ENCODE assay signal across 11 cellular contexts in the genomic region with DNA sequence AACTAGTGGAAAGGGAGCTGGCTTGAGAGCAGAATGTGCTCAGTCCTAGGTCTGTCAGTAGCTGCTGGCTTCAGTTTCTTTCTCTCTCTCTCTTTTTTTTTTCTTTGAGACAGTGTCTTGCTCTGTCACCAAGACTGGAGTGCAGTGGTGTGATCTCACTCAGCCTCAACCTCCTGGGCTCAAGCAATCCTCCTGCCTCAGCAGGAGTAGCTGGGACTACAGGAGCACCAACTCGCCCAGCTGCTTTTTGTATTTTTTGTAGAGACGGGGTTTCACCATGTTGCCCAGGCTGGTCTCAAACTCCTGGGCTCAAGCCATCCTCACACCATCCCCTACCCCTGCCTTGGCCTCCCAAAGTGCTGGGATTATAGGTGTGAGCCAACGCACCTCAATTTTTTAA. TPM values are rescaled to one million over a fixed set of nuclear protein-coding genes. Genes with fewer than 3 reads are reported as not detected.
DNase-seq lines count a peak whose midpoint lies in the region; ATAC-seq and TF ChIP-seq lines count a peak whose summit lies in the region.
"Not testable (repeated sequence)": the region's sequence is repeated elsewhere in the genome, so short reads cannot be mapped to it uniquely, and the experiment has no call there.
"Had no signal": no experiment of that assay in that cellular context is flagged by ENCODE, and none has a peak within 500 bp of the region (broad histone marks: within the 10 kb centered on the region; RNA-seq: fewer than 3 reads in every experiment).

No MANE protein-coding gene starts in this region.

- not testable (repeated sequence) for H3K9me3 Mint-ChIP-seq in IgD-negative memory B cell; brain; natural killer cell; osteocyte (ENCODE audit: unreplicated experiment); type B pancreatic cell

- not testable (repeated sequence) for H3K27ac ChIP-seq in fibroblast of lung (ENCODE audit: insufficient read depth, low read length); hepatocyte

- H3K4me1 Mint-ChIP-seq in IgD-negative memory B cell, result peaks cover 9 to 12% (median 10%) of the 10 kb centered on the region in 3 donors
- H3K4me1 Mint-ChIP-seq in brain, result peaks cover 31% of the 10 kb centered on the region
- peaks cover 10 to 25% of the 10 kb centered on the region in 2 donors for H3K4me1 Mint-ChIP-seq in natural killer cell
- H3K4me1 Mint-ChIP-seq in osteocyte (ENCODE audit: unreplicated experiment), result peaks cover 46% of the 10 kb centered on the region
- peaks cover 12% of the 10 kb centered on the region for H3K4me1 Mint-ChIP-seq in type B pancreatic cell (ENCODE audit: unreplicated experiment)

- H3K79me2 ChIP-seq in fibroblast of lung (ENCODE audit: control insufficient read depth, insufficient read depth, low read length); hepatocyte: not testable (repeated sequence)

- not testable (repeated sequence) for H3K36me3 Mint-ChIP-seq in IgD-negative memory B cell, brain, natural killer cell, type B pancreatic cell
- H3K36me3 Mint-ChIP-seq in osteocyte (ENCODE audit: unreplicated experiment), result peaks cover 31% of the 10 kb centered on the region

- H3K36me3 ChIP-seq in BE2C, result peaks cover 33% of the 10 kb centered on the region
- peaks cover 26% of the 10 kb centered on the region for H3K36me3 ChIP-seq in fibroblast of lung (ENCODE audit: control insufficient read depth, insufficient read depth, low read length)
- not testable (repeated sequence) for H3K36me3 ChIP-seq in hepatocyte (replicated peaks; ENCODE audit: insufficient read depth, low read depth)

- WGBS in hepatocyte (ENCODE audit: low lambda C conversion rate, missing lambda C conversion rate), result 90% methylated on average over 3 of the region's 3 CpGs

- H2AFZ ChIP-seq in fibroblast of lung (ENCODE audit: low read length); hepatocyte: not testable (repeated sequence)

- H3K9ac ChIP-seq in fibroblast of lung (ENCODE audit: insufficient read depth, low read length), result not testable (repeated sequence)

- H4K20me1 ChIP-seq in fibroblast of lung (ENCODE audit: control insufficient read depth, extremely low read depth, insufficient read depth, low read length); hepatocyte (ENCODE audit: insufficient read depth, poor library complexity, severe bottlenecking): not testable (repeated sequence)

- H3K27ac Mint-ChIP-seq in IgD-negative memory B cell (peak overlapping the region in 2 of 3 donors; percentile 14 to 62), brain (peak overlapping the region; percentile 49 to 91 (median 84)), type B pancreatic cell (peak overlapping the region; percentile 16)
- H3K27ac Mint-ChIP-seq in natural killer cell; osteocyte (ENCODE audit: unreplicated experiment): not testable (repeated sequence)

- not testable (repeated sequence) for TF ChIP-seq CTCF in BE2C (IDR thresholded peaks at IDR 0.05; ENCODE audit: low read depth, low read length); brain (conservative IDR thresholded peaks at IDR 0.05); fibroblast of lung (conservative IDR thresholded peaks at IDR 0.05 in 1 of 2, IDR thresholded peaks at IDR 0.05 in 1 of 2; ENCODE audit: low read depth in 1 of 2, low read length in 2 of 2); hepatocyte (IDR thresholded peaks at IDR 0.05; ENCODE audit: poor library complexity); natural killer cell (IDR thresholded peaks at IDR 0.05); osteocyte (IDR thresholded peaks at IDR 0.05); type B pancreatic cell (conservative IDR thresholded peaks at IDR 0.05)

- H3K27me3 ChIP-seq in BE2C; fibroblast of lung (ENCODE audit: control insufficient read depth, insufficient read depth, low read length); hepatocyte: not testable (repeated sequence)

- H3K9me2 ChIP-seq in hepatocyte (replicated peaks; ENCODE audit: insufficient read depth), result not testable (repeated sequence)

- DNase-seq in BE2C; fibroblast of lung (ENCODE audit: low read depth in 2 of 2); hepatocyte (ENCODE audit: low spot score); natural killer cell; osteocyte (ENCODE audit: extremely low spot score, unreplicated experiment); type B pancreatic cell (ENCODE audit: extremely low spot score, unreplicated experiment): not testable (repeated sequence)

- intact Hi-C loops in natural killer cell (cut with micrococcal nuclease), result not testable (repeated sequence)

- ATAC-seq in natural killer cell, result not testable (repeated sequence)

- not testable (repeated sequence) for H3K9me3 ChIP-seq in BE2C; fibroblast of lung (ENCODE audit: control insufficient read depth, insufficient read depth, low read depth, low read length); hepatocyte (ENCODE audit: low read depth)

- H3K4me3 ChIP-seq in BE2C (ENCODE audit: low read depth, low read length) (peak overlapping the region; percentile 41), fibroblast of lung (replicated peaks in 1 of 4; ENCODE audit: control extremely low read depth in 1 of 4, insufficient read depth in 1 of 4, low read depth in 3 of 4, low read length in 4 of 4) (peak overlapping the region in 1 of 4 experiments; percentile 100)
- H3K4me3 ChIP-seq in hepatocyte, result not testable (repeated sequence)

- peaks cover 34% of the 10 kb centered on the region for H3K4me1 ChIP-seq in BE2C
- peaks cover 23% of the 10 kb centered on the region for H3K4me1 ChIP-seq in fibroblast of lung (ENCODE audit: control insufficient read depth, extremely low read depth, insufficient read depth, low read length)
- not testable (repeated sequence) for H3K4me1 ChIP-seq in hepatocyte (ENCODE audit: insufficient read depth)

- peak overlapping the region; percentile 15 for H3K4me2 ChIP-seq in fibroblast of lung (ENCODE audit: extremely low read depth, insufficient read depth, low read length)
- H3K4me2 ChIP-seq in hepatocyte, result peak overlapping the region; percentile 35

- H3K4me3 Mint-ChIP-seq in IgD-negative memory B cell (peak overlapping the region in 1 of 4 donors; percentile 74), brain (peak overlapping the region in 2 of 5 experiments; percentile 1 to 79), natural killer cell (peak overlapping the region; percentile 13), osteocyte (ENCODE audit: unreplicated experiment) (peak overlapping the region; percentile 22), type B pancreatic cell (peak overlapping the region; percentile 48)

- not testable (repeated sequence) for H3K27me3 Mint-ChIP-seq in IgD-negative memory B cell; brain; osteocyte (ENCODE audit: unreplicated experiment); type B pancreatic cell
- H3K27me3 Mint-ChIP-seq in natural killer cell (ENCODE audit: low read depth in 2 of 2), result peaks cover 0 to 32% of the 10 kb centered on the region in 2 donors

RNA-seq across cellular contexts. Expression of gene NFATC4, which starts 3.6 kb away (rescaled TPM):
- 388 TPM for polyA plus RNA-seq in BE2C (2012; ENCODE audit: insufficient read depth, insufficient read length, low read depth)
- polyA plus RNA-seq in IgD-negative memory B cell, result 0.20 TPM
- 11.6 TPM for polyA plus RNA-seq in brain (ENCODE audit: insufficient read depth, low read depth, low replicate concordance)
- 33.1 and 59.9 TPM in 2 replicates for total RNA-seq in fibroblast of lung
- polyA plus RNA-seq in fibroblast of lung, result 23.8 and 27.1 TPM in 2 replicates
- polyA plus RNA-seq in fibroblast of lung (2012), result 65.3 and 70.8 TPM in 2 replicates
- polyA minus RNA-seq in fibroblast of lung (ENCODE audit: low replicate concordance), result 118 and 136 TPM in 2 replicates
- total RNA-seq in hepatocyte, result 37.8 and 45.0 TPM in 2 replicates
- 68.8 and 84.5 TPM in 2 replicates for polyA plus RNA-seq in hepatocyte
- total RNA-seq in natural killer cell, result not detected
- 197 and 223 TPM in 2 replicates for total RNA-seq in osteocyte
- total RNA-seq in type B pancreatic cell (ENCODE audit: low replicate concordance), result 33.8 and 130 TPM in 2 replicates
- total RNA-seq: A172 had no signal

RNA-seq across cellular contexts. Expression of gene NYNRIN, which starts 27.2 kb away (rescaled TPM):
- polyA plus RNA-seq in BE2C (2012; ENCODE audit: insufficient read depth, insufficient read length, low read depth), result 11.9 TPM
- polyA plus RNA-seq in IgD-negative memory B cell, result not detected
- polyA plus RNA-seq in brain (ENCODE audit: insufficient read depth, low read depth, low replicate concordance), result 6.4 TPM
- total RNA-seq in fibroblast of lung, result 8.2 and 16.2 TPM in 2 replicates
- polyA plus RNA-seq in fibroblast of lung, result 7.2 and 7.7 TPM in 2 replicates
- 7.5 and 10.6 TPM in 2 replicates for polyA plus RNA-seq in fibroblast of lung (2012)
- polyA minus RNA-seq in fibroblast of lung (ENCODE audit: low replicate concordance), result 33.7 and 51.2 TPM in 2 replicates
- 41.7 and 56.5 TPM in 2 replicates for total RNA-seq in hepatocyte
- polyA plus RNA-seq in hepatocyte, result 34.4 and 34.5 TPM in 2 replicates
- total RNA-seq in natural killer cell, result under 1 TPM; 0.23 to 0.53 (median 0.42) TPM
- 39.6 and 40.2 TPM in 2 replicates for total RNA-seq in osteocyte
- total RNA-seq in type B pancreatic cell (ENCODE audit: low replicate concordance), result 79.2 and 129 TPM in 2 replicates

RNA-seq across cellular contexts. Expression of gene RIPK3, which starts 31.8 kb away (rescaled TPM):
- polyA plus RNA-seq in BE2C (2012; ENCODE audit: insufficient read depth, insufficient read length, low read depth), result not detected
- 14.8 TPM for polyA plus RNA-seq in IgD-negative memory B cell
- polyA plus RNA-seq in brain (ENCODE audit: insufficient read depth, low read depth, low replicate concordance), result 0.44 TPM
- total RNA-seq in fibroblast of lung, result 0.26 and 0.33 TPM in 2 replicates
- 0.20 and 0.34 TPM in 2 replicates for polyA plus RNA-seq in fibroblast of lung
- polyA plus RNA-seq in fibroblast of lung (2012), result 0.09 and 0.33 TPM in 2 replicates
- polyA minus RNA-seq in fibroblast of lung (ENCODE audit: low replicate concordance), result not detected in 2 replicates
- total RNA-seq in hepatocyte, result 4.8 and 9.1 TPM in 2 replicates
- 7.0 and 7.4 TPM in 2 replicates for polyA plus RNA-seq in hepatocyte
- total RNA-seq in natural killer cell, result 10 to 100 TPM; 36.1 to 58.2 (median 45.5) TPM
- 0.78 and 1.3 TPM in 2 replicates for total RNA-seq in osteocyte
- total RNA-seq in type B pancreatic cell (ENCODE audit: low replicate concordance), result 5.6 and 7.5 TPM in 2 replicates
- total RNA-seq: A172, HFFc6 had no signal

RNA-seq across cellular contexts. Expression of gene ADCY4, which starts 36.7 kb away (rescaled TPM):
- not detected for polyA plus RNA-seq in BE2C (2012; ENCODE audit: insufficient read depth, insufficient read length, low read depth)
- polyA plus RNA-seq in IgD-negative memory B cell, result 0.75 TPM
- 1.8 TPM for polyA plus RNA-seq in brain (ENCODE audit: insufficient read depth, low read depth, low replicate concordance)
- 1.3 and 7.4 TPM in 2 replicates for total RNA-seq in fibroblast of lung
- 0.43 and 1.4 TPM in 2 replicates for polyA plus RNA-seq in fibroblast of lung
- polyA plus RNA-seq in fibroblast of lung (2012), result 0.28 and 1.7 TPM in 2 replicates
- 4.2 and 12.0 TPM in 2 replicates for polyA minus RNA-seq in fibroblast of lung (ENCODE audit: low replicate concordance)
- 0.63 and 1.4 TPM in 2 replicates for total RNA-seq in hepatocyte
- polyA plus RNA-seq in hepatocyte, result 1.3 and 4.1 TPM in 2 replicates
- total RNA-seq in natural killer cell, result 10 to 100 TPM in 2 of 3 donors, 1 to 10 TPM in 1; 9.8 to 17.6 (median 11.3) TPM
- 25.3 and 26.5 TPM in 2 replicates for total RNA-seq in osteocyte
- 2.2 and 2.5 TPM in 2 replicates for total RNA-seq in type B pancreatic cell (ENCODE audit: low replicate concordance)
- total RNA-seq: A172, HT1080 had no signal

RNA-seq across cellular contexts. Expression of gene CBLN3, which starts 57.9 kb away (rescaled TPM):
- 0.62 TPM for polyA plus RNA-seq in BE2C (2012; ENCODE audit: insufficient read depth, insufficient read length, low read depth)
- polyA plus RNA-seq in IgD-negative memory B cell (2.9 TPM), brain (ENCODE audit: insufficient read depth, low read depth, low replicate concordance) (3.3 TPM), fibroblast of lung (2.6 and 2.7 TPM in 2 replicates), hepatocyte (0.99 and 2.4 TPM in 2 replicates)
- total RNA-seq in fibroblast of lung (2.6 and 5.3 TPM in 2 replicates), hepatocyte (2.2 and 2.8 TPM in 2 replicates), natural killer cell (1 to 10 TPM in 2 of 3 donors, under 1 TPM in 1; 0.75 to 1.5 (median 1.1) TPM), osteocyte (5.5 and 6.1 TPM in 2 replicates), type B pancreatic cell (ENCODE audit: low replicate concordance) (1.4 and 2.4 TPM in 2 replicates)
- 3.2 and 4.9 TPM in 2 replicates for polyA plus RNA-seq in fibroblast of lung (2012)
- 1.6 and 11.8 TPM in 2 replicates for polyA minus RNA-seq in fibroblast of lung (ENCODE audit: low replicate concordance)
- total RNA-seq: A172 had no signal

Comparison
In these comparisons a context has a peak if more than half of its experiments do, and no peak if none do; other contexts are left out.
1. RNA of gene NFATC4, which starts 3.6 kb away (total RNA-seq): 197 to 223 TPM in osteocyte, 33.8 to 130 TPM in type B pancreatic cell, 33.1 to 59.9 TPM in fibroblast of lung and 37.8 to 45.0 TPM in hepatocyte; not detected in natural killer cell; every median in the first group is over 10 times any median in the second.